In genomic region chr3:43733459-43734384, GRCh38 we compare ENCODE assay signal across 14 cellular contexts. TPM values are rescaled to one million over a fixed set of nuclear protein-coding genes. Genes with fewer than 3 reads are reported as not detected.
DNase-seq lines count a peak whose midpoint lies in the region; ATAC-seq and TF ChIP-seq lines count a peak whose summit lies in the region.
"Had no signal": no experiment of that assay in that cellular context is flagged by ENCODE, and none has a peak within 500 bp of the region (broad histone marks: within the 10 kb centered on the region; RNA-seq: fewer than 3 reads in every experiment).

No MANE protein-coding gene starts in this region.

- TF ChIP-seq CTCF in AG10803 (conservative IDR thresholded peaks at IDR 0.05; ENCODE audit: low read length) = peak; percentile 24; the same call in 1 of the 2 replicates
- TF ChIP-seq CTCF in fibroblast of mammary gland (conservative IDR thresholded peaks at IDR 0.05; ENCODE audit: control insufficient read depth, insufficient read depth, low read depth, low read length) = no peak
- TF ChIP-seq CTCF in neutrophil (IDR thresholded peaks at IDR 0.05) = no peak
- no peak for TF ChIP-seq CTCF in osteocyte (IDR thresholded peaks at IDR 0.05)

- ATAC-seq in activated T-cell treated with anti-CD3 and anti-CD28 coated beads, Interleukin-2, amount 50 U/mL, for 4 hours = no peak
- no peak for ATAC-seq in HG03457 (IDR thresholded peaks at IDR 0.05; ENCODE audit: unreplicated experiment)
- ATAC-seq: natural killer cell treated with Interleukin-12 subunit alpha and Interleukin-12 subunit beta and Interleukin-15 and Interleukin-18, amount 100 ng/mL, for 72 hours; stimulated activated effector memory CD8-positive, alpha-beta T cell treated with anti-CD3 and anti-CD28 coated beads, Interleukin-12 subunit alpha, Interleukin-12 subunit beta, amount 100 ng/mL, for 72 hours had no signal

- H3K36me3 ChIP-seq in neutrophil = peaks cover 87% of the 10 kb centered on the region
- H3K36me3 ChIP-seq: colonic mucosa had no signal

- no peaks in the 10 kb centered on the region for H3K9me3 ChIP-seq in neutrophil
- H3K9me3 ChIP-seq: colonic mucosa had no signal

- H3K27me3 ChIP-seq in neutrophil = no peaks in the 10 kb centered on the region
- H3K27me3 ChIP-seq: colonic mucosa had no signal

- H3K36me3 Mint-ChIP-seq in activated T-cell treated with anti-CD3 and anti-CD28 coated beads, Interleukin-2, amount 50 U/mL, for 4 hours (ENCODE audit: insufficient read depth) = peaks cover 5% of the 10 kb centered on the region
- H3K36me3 Mint-ChIP-seq in osteocyte (ENCODE audit: unreplicated experiment) = peaks cover 2% of the 10 kb centered on the region

- no peaks in the 10 kb centered on the region for H3K27me3 Mint-ChIP-seq in activated T-cell treated with anti-CD3 and anti-CD28 coated beads, Interleukin-2, amount 50 U/mL, for 4 hours (ENCODE audit: low read depth)
- no peaks in the 10 kb centered on the region for H3K27me3 Mint-ChIP-seq in osteocyte (ENCODE audit: unreplicated experiment)
- H3K27me3 Mint-ChIP-seq: natural killer cell treated with Interleukin-12 subunit alpha and Interleukin-12 subunit beta and Interleukin-15 and Interleukin-18, amount 100 ng/mL, for 72 hours had no signal

- H3K4me3 ChIP-seq in AG10803 (ENCODE audit: low read length) = no peak overlapping the region
- no peak overlapping the region for H3K4me3 ChIP-seq in fibroblast of mammary gland (ENCODE audit: control insufficient read depth, low read depth, low read length)
- H3K4me3 ChIP-seq in neutrophil (ENCODE audit: low read depth in 1 of 2, low read length in 1 of 2) = no peak overlapping the region
- H3K4me3 ChIP-seq: colonic mucosa had no signal

- no peak overlapping the region for H3K27ac Mint-ChIP-seq in osteocyte (ENCODE audit: unreplicated experiment)
- H3K27ac Mint-ChIP-seq: natural killer cell treated with Interleukin-12 subunit alpha and Interleukin-12 subunit beta and Interleukin-15 and Interleukin-18, amount 100 ng/mL, for 72 hours; stimulated activated effector memory CD8-positive, alpha-beta T cell treated with anti-CD3 and anti-CD28 coated beads, Interleukin-12 subunit alpha, Interleukin-12 subunit beta, amount 100 ng/mL, for 72 hours had no signal

- peak overlapping the region; percentile 24 for H3K27ac ChIP-seq in neutrophil
- H3K27ac ChIP-seq: colonic mucosa had no signal

- no peaks in the 10 kb centered on the region for H3K9me3 Mint-ChIP-seq in activated T-cell treated with anti-CD3 and anti-CD28 coated beads, Interleukin-2, amount 50 U/mL, for 4 hours
- H3K9me3 Mint-ChIP-seq in osteocyte (ENCODE audit: unreplicated experiment) = no peaks in the 10 kb centered on the region
- H3K9me3 Mint-ChIP-seq: natural killer cell treated with Interleukin-12 subunit alpha and Interleukin-12 subunit beta and Interleukin-15 and Interleukin-18, amount 100 ng/mL, for 72 hours; stimulated activated effector memory CD8-positive, alpha-beta T cell treated with anti-CD3 and anti-CD28 coated beads, Interleukin-12 subunit alpha, Interleukin-12 subunit beta, amount 100 ng/mL, for 72 hours had no signal

- DNase-seq in AG10803 (ENCODE audit: low read depth) (peak; percentile 98), RPMI7951 (ENCODE audit: low read depth) (peak; percentile 34), fibroblast of mammary gland (ENCODE audit: low read depth) (peak; percentile 63), NCI-H1436 (lab: John Stamatoyannopoulos, UW) (no peak), osteocyte (ENCODE audit: extremely low spot score, unreplicated experiment) (no peak)
- DNase-seq in activated T-cell treated with anti-CD3 and anti-CD28 coated beads, Interleukin-2, amount 50 U/mL, for 4 hours = no peak
- DNase-seq: activated CD4-positive, CD25-positive, alpha-beta regulatory T cell treated with anti-CD3 and anti-CD28 coated beads, Interleukin-2, amount 50 U/mL, for 72 hours; activated effector memory CD4-positive, alpha-beta T cell treated with anti-CD3 and anti-CD28 coated beads, Interleukin-2, amount 50 U/mL, for 16 hours; colonic mucosa; KG1 had no signal

- no peaks in the 10 kb centered on the region for H3K4me1 Mint-ChIP-seq in activated T-cell treated with anti-CD3 and anti-CD28 coated beads, Interleukin-2, amount 50 U/mL, for 4 hours (ENCODE audit: low read depth)
- peaks cover 8% of the 10 kb centered on the region for H3K4me1 Mint-ChIP-seq in osteocyte (ENCODE audit: unreplicated experiment)
- H3K4me1 Mint-ChIP-seq: stimulated activated effector memory CD8-positive, alpha-beta T cell treated with anti-CD3 and anti-CD28 coated beads, Interleukin-12 subunit alpha, Interleukin-12 subunit beta, amount 100 ng/mL, for 72 hours had no signal

- H3K4me1 ChIP-seq in neutrophil (ENCODE audit: control insufficient read depth in 1 of 2, insufficient read depth in 1 of 2, low read depth in 1 of 2, low read length in 1 of 2) = no peaks in the 10 kb centered on the region
- H3K4me1 ChIP-seq: colonic mucosa had no signal

- H3K4me3 Mint-ChIP-seq in activated T-cell treated with anti-CD3 and anti-CD28 coated beads, Interleukin-2, amount 50 U/mL, for 4 hours = no peak overlapping the region
- H3K4me3 Mint-ChIP-seq in osteocyte (ENCODE audit: unreplicated experiment) = no peak overlapping the region
- H3K4me3 Mint-ChIP-seq: natural killer cell treated with Interleukin-12 subunit alpha and Interleukin-12 subunit beta and Interleukin-15 and Interleukin-18, amount 100 ng/mL, for 72 hours; stimulated activated effector memory CD8-positive, alpha-beta T cell treated with anti-CD3 and anti-CD28 coated beads, Interleukin-12 subunit alpha, Interleukin-12 subunit beta, amount 100 ng/mL, for 72 hours had no signal

RNA-seq across cellular contexts. Expression of gene ABHD5, which starts 43.0 kb away (rescaled TPM):
- total RNA-seq in RPMI7951 (2014; rRNA removed; shearing (Covaris generic)) = 22.6 and 26.7 TPM in 2 replicates
- 10 to 100 TPM; 15.4 to 16.8 (median 16.2) TPM for total RNA-seq in activated T-cell treated with anti-CD3 and anti-CD28 coated beads, Interleukin-2, amount 50 U/mL, for 4 hours
- total RNA-seq in osteocyte = 10.2 and 14.1 TPM in 2 replicates

Comparison
In these comparisons a context has a peak if more than half of its experiments do, and no peak if none do; other contexts are left out.
1. DNase-seq: peak in AG10803 (single experiment), RPMI7951 (single experiment) and fibroblast of mammary gland (single experiment); none in NCI-H1436 (single experiment), activated T-cell treated with anti-CD3 and anti-CD28 coated beads, Interleukin-2, amount 50 U/mL, for 4 hours (single experiment) and osteocyte (single experiment).